Comparison of ENCODE assay signal across 8 cellular contexts in the genomic region with DNA sequence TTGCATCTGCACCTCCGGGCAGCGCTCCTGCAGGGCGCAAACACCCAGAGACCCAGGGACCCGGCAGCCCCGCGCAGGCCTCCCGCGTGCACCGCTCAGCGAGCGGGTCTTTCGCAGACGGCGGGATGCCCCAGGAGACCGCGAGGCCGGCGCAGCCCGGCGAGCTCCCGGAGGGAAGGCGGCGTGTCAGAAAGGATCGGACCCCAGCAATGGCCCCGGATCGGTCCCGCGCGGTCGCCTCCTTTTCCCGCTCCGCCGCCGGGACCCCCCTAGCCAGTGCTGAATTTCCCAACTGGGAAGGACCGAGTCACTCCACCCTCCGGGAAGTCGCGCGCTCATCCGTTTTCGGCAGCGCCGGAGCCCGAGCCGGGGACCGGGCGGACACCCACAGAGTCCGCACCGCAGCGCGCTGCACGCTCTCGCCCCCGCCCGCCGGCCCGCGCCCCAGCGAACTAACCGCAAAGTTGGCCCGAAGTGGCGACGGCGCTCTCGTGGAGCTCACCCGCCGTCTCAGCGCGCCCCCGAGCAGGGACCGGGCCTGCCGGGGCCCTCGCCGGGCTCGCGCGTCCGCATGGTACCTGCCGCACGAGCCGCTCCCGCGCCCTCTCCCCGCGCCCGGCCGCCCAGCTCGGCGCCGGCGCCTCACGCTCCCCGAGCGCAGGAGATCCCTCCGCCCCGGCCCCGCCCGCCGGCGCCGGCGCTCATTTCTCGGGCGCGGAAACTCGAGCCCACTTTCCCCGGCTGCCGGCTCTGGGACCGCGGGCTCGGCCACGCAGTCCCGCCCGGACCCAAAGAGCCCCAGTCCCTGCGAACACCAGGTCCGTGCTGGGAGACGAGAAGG. TPM values are rescaled to one million over a fixed set of nuclear protein-coding genes. Genes with fewer than 3 reads are reported as not detected.
DNase-seq lines count a peak whose midpoint lies in the region; ATAC-seq and TF ChIP-seq lines count a peak whose summit lies in the region.

A gene with protein sequence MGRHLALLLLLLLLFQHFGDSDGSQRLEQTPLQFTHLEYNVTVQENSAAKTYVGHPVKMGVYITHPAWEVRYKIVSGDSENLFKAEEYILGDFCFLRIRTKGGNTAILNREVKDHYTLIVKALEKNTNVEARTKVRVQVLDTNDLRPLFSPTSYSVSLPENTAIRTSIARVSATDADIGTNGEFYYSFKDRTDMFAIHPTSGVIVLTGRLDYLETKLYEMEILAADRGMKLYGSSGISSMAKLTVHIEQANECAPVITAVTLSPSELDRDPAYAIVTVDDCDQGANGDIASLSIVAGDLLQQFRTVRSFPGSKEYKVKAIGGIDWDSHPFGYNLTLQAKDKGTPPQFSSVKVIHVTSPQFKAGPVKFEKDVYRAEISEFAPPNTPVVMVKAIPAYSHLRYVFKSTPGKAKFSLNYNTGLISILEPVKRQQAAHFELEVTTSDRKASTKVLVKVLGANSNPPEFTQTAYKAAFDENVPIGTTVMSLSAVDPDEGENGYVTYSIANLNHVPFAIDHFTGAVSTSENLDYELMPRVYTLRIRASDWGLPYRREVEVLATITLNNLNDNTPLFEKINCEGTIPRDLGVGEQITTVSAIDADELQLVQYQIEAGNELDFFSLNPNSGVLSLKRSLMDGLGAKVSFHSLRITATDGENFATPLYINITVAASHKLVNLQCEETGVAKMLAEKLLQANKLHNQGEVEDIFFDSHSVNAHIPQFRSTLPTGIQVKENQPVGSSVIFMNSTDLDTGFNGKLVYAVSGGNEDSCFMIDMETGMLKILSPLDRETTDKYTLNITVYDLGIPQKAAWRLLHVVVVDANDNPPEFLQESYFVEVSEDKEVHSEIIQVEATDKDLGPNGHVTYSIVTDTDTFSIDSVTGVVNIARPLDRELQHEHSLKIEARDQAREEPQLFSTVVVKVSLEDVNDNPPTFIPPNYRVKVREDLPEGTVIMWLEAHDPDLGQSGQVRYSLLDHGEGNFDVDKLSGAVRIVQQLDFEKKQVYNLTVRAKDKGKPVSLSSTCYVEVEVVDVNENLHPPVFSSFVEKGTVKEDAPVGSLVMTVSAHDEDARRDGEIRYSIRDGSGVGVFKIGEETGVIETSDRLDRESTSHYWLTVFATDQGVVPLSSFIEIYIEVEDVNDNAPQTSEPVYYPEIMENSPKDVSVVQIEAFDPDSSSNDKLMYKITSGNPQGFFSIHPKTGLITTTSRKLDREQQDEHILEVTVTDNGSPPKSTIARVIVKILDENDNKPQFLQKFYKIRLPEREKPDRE (N-terminal part only) (minus strand): TSS at position 650 of the 841 bp plus-strand sequence. CDS start 14,029 bp downstream, outside the sequence.

- in situ Hi-C loops in GM13976 (cut with MboI; ENCODE audit: low sequenced_read_pairs, unreplicated experiment), result no loop called here

- H4K20me1 ChIP-seq in GM23338 (replicated peaks; ENCODE audit: insufficient read depth), result peaks cover 15% of the 10 kb centered on the region

- H3K9me3 Mint-ChIP-seq in GM23338, result peaks cover 3% of the 10 kb centered on the region; the same call in 2 of the 3 replicates

- H3K4me1 ChIP-seq in GM23338 (ENCODE audit: insufficient read depth), result peaks cover 20% of the 10 kb centered on the region

- H3K79me2 ChIP-seq in GM23338 (replicated peaks; ENCODE audit: insufficient read depth), result peaks cover 52% of the 10 kb centered on the region

- TF ChIP-seq CTCF in AG04450 (IDR thresholded peaks at IDR 0.05; ENCODE audit: low read depth, low read length) (no peak), GM23338 (conservative IDR thresholded peaks at IDR 0.05; ENCODE audit: low read depth in 2 of 2) (no peak), GM13976 (IDR thresholded peaks at IDR 0.05; ENCODE audit: borderline replicate concordance, control extremely low read depth, extremely low read depth, insufficient read depth, missing control alignments) (no peak)

- peaks cover 29% of the 10 kb centered on the region for H3K27me3 Mint-ChIP-seq in GM23338 (ENCODE audit: insufficient read depth, low read depth, poor library complexity)

- DNase-seq in AG04450 (ENCODE audit: low read depth, low spot score), result no peak
- DNase-seq in GM23338 (ENCODE audit: low spot score), result peak; percentile 79
- DNase-seq in SKM-1 treated with dmso at 0.1 percent for 144 hours (lab: John Stamatoyannopoulos, UW; ENCODE audit: unreplicated experiment), result peak; percentile 54
- DNase-seq in midbrain (lab: John Stamatoyannopoulos, UW), result peak; percentile 81
- DNase-seq in ureter (ENCODE audit: low spot score), result peak; percentile 74
- DNase-seq in GM13976 (ENCODE audit: low spot score), result no peak
- DNase-seq in DMS79 (lab: John Stamatoyannopoulos, UW), result no peak

- H3K27me3 ChIP-seq in AG04450 (ENCODE audit: control insufficient read depth, insufficient read depth, low read length), result no peaks in the 10 kb centered on the region
- H3K27me3 ChIP-seq in GM23338 (ENCODE audit: insufficient read depth), result peaks cover 52% of the 10 kb centered on the region

- no peaks in the 10 kb centered on the region for H3K36me3 ChIP-seq in GM23338 (ENCODE audit: insufficient read depth)

- 0 out of 2 replicates have a peak, but pooled peaks cover 2% of the 10 kb centered on the region for H3F3A ChIP-seq in GM23338 (replicated peaks; ENCODE audit: low read depth)

- H3K9me2 ChIP-seq in GM23338 (ENCODE audit: insufficient read depth), result no peaks in the 10 kb centered on the region

- H2AFZ ChIP-seq in GM23338, result no peak within 1 kb of the TSS

- H3K9me3 ChIP-seq in AG04450 (ENCODE audit: control insufficient read depth, insufficient read depth, low read length), result peaks cover 14% of the 10 kb centered on the region

- peak; percentile 16 for ATAC-seq in GM23338
- peak; percentile 72 for ATAC-seq in esophagus mucosa

- H3K4me2 ChIP-seq in GM23338, result peak within 1 kb of the TSS; percentile 89

- peak within 1 kb of the TSS; percentile 97 for H3K27ac Mint-ChIP-seq in GM23338

- peaks cover 22% of the 10 kb centered on the region; the same call in 2 of the 3 replicates for H3K4me1 Mint-ChIP-seq in GM23338

- peak within 1 kb of the TSS; percentile 95 for H3K4me3 Mint-ChIP-seq in GM23338

- H3K27ac ChIP-seq in AG04450 (ENCODE audit: low read depth, low read length) (peak within 1 kb of the TSS; percentile 98), GM23338 (ENCODE audit: low read depth) (peak within 1 kb of the TSS; percentile 96)

- peaks cover 6% of the 10 kb centered on the region; the same call in 2 of the 3 replicates for H3K36me3 Mint-ChIP-seq in GM23338 (ENCODE audit: low read depth)

- peak within 1 kb of the TSS; percentile 93 for H3K4me3 ChIP-seq in AG04450 (ENCODE audit: low read depth, low read length)
- H3K4me3 ChIP-seq in GM23338, result peak within 1 kb of the TSS; percentile 79

- POLR2A ChIA-PET in AG04450 (lab: Yijun Ruan, JAX), result interaction anchor here (1.0 to 1.3 kb wide), 3 partner anchors 54 to 213 kb away, joined by 3 to 8 read pairs (median 4); no protein-coding TSS in a partner anchor

- CTCF ChIA-PET in AG04450 (lab: Charles Lee), result interaction anchor here (0.6 to 0.7 kb wide), 2 partner anchors 14 to 28 kb away, joined by 3 read pairs; no protein-coding TSS in a partner anchor

TF ChIP-seq in GM23338, 12 proteins besides CTCF, POLR2A, EP300 and RAD21 (continues in another document):
- no peak for TF ChIP-seq NANOG (IDR thresholded peaks at IDR 0.05; ENCODE audit: borderline replicate concordance)
- TF ChIP-seq STAT1 (IDR thresholded peaks at IDR 0.05; ENCODE audit: unreplicated experiment), result no peak
- TF ChIP-seq EZH2 (IDR thresholded peaks at IDR 0.05; ENCODE audit: low read depth, unreplicated experiment), result no peak
- no peak for TF ChIP-seq EZH2phosphoT487 (IDR thresholded peaks at IDR 0.05; ENCODE audit: unreplicated experiment)
- no peak for TF ChIP-seq ZNF114 (CRISPR knock-in tag; IDR thresholded peaks at IDR 0.05)
- TF ChIP-seq POLR2AphosphoS5 (IDR thresholded peaks at IDR 0.05; ENCODE audit: low read depth), result no peak; the same call in 1 of the 2 replicates

RNA-seq across cellular contexts. Expression of the gene that starts here (rescaled TPM):
- polyA plus RNA-seq in AG04450 (2011; rRNA removed) (415 and 422 TPM in 2 replicates), GM23338 (2016; fragmentation: Nextera tagmentation; extraction: Ambion mirVana) (31.3 and 37.6 TPM in 2 replicates)
- 2,384 and 2,887 TPM in 2 replicates for polyA minus RNA-seq in AG04450 (2011; rRNA and poly(A)+ RNA removed)
- total RNA-seq in GM23338 (2014; rRNA removed; shearing (Covaris generic)), result 124 and 137 TPM in 2 replicates
- total RNA-seq in esophagus mucosa (86.4 TPM), ureter (185 TPM)

Comparison
In these comparisons a context has a peak if more than half of its experiments do, and no peak if none do; other contexts are left out.
1. RNA of the gene that starts here (polyA plus RNA-seq): 415 to 422 TPM in AG04450; 31.3 to 37.6 TPM in GM23338; every median in the first group is over 10 times any median in the second.
2. DNase-seq: peak in GM23338 (single experiment), SKM-1 treated with dmso at 0.1 percent for 144 hours (single experiment), midbrain (single experiment) and ureter (single experiment); none in AG04450 (single experiment), GM13976 (single experiment) and DMS79 (single experiment).